ENCODE assay signal across 8 cellular contexts in genomic region chr12:67415473-67415872, GRCh38.
DNase-seq lines count a peak whose midpoint lies in the region; ATAC-seq, FAIRE-seq and TF ChIP-seq lines count a peak whose summit lies in the region.

No MANE protein-coding gene starts in this region.

- H3K27me3 ChIP-seq in DND-41 (ENCODE audit: insufficient read depth, low read length, poor library complexity) (no peaks in the 10 kb centered on the region), astrocyte (ENCODE audit: insufficient read depth, low read length) (no peaks in the 10 kb centered on the region), liver (ENCODE audit: control insufficient read depth in 4 of 4, insufficient read depth in 4 of 4, low read length in 3 of 4) (no peaks in the 10 kb centered on the region)

- FAIRE-seq in astrocyte (lab: Jason Lieb, UNC), result peak; percentile 58

- no peak overlapping the region for H3K27ac ChIP-seq in DND-41 (ENCODE audit: low read length)
- no peak overlapping the region for H3K27ac ChIP-seq in astrocyte (ENCODE audit: low read depth, low read length)
- no peak overlapping the region for H3K27ac ChIP-seq in liver (ENCODE audit: low read depth in 1 of 2, low read length in 2 of 2)

- 39% methylated on average over 4 of the region's 4 CpGs for WGBS in liver

- H3K4me2 ChIP-seq in DND-41 (ENCODE audit: insufficient read depth, low read length), result no peak overlapping the region
- no peak overlapping the region for H3K4me2 ChIP-seq in astrocyte (ENCODE audit: low read length)

- ATAC-seq in DND-41 (ENCODE audit: insufficient read depth, low read depth), result no peak
- no peak for ATAC-seq in GM18870 (IDR thresholded peaks at IDR 0.05; ENCODE audit: unreplicated experiment)
- no peak for ATAC-seq in activated T-cell treated with anti-CD3 and anti-CD28 coated beads, Interleukin-2, amount 50 U/mL, for 72 hours (replicated peaks in 1 of 2)

- H3K9me3 Mint-ChIP-seq in astrocyte (ENCODE audit: unreplicated experiment), result peaks cover 4% of the 10 kb centered on the region
- peaks cover 0 to 2% of the 10 kb centered on the region in 2 donors for H3K9me3 Mint-ChIP-seq in activated T-cell treated with anti-CD3 and anti-CD28 coated beads, Interleukin-2, amount 50 U/mL, for 72 hours

- H3K9ac ChIP-seq in DND-41 (ENCODE audit: low read depth, low read length), result no peak overlapping the region
- H3K9ac ChIP-seq in astrocyte (ENCODE audit: low read length), result no peak overlapping the region
- H3K9ac ChIP-seq in liver (ENCODE audit: low read depth in 1 of 2, low read length in 2 of 2), result no peak overlapping the region

- no peaks in the 10 kb centered on the region for H3K79me2 ChIP-seq in DND-41 (ENCODE audit: insufficient read depth, low read length)
- H3K79me2 ChIP-seq in astrocyte (ENCODE audit: insufficient read depth, low read length), result no peaks in the 10 kb centered on the region

- TF ChIP-seq RAD21 in liver (IDR thresholded peaks at IDR 0.05), result peak; percentile 69 to 82

- no peaks in the 10 kb centered on the region for H3K4me1 ChIP-seq in DND-41 (ENCODE audit: insufficient read depth, low read length)
- no peaks in the 10 kb centered on the region for H3K4me1 ChIP-seq in astrocyte (ENCODE audit: insufficient read depth, low read length)
- H3K4me1 ChIP-seq in liver (ENCODE audit: control insufficient read depth in 4 of 4, insufficient read depth in 4 of 4, low read length in 3 of 4), result peaks cover 0 to 16% (median 13%) of the 10 kb centered on the region in 4 donors

- peaks cover 3% of the 10 kb centered on the region for H3K27me3 Mint-ChIP-seq in astrocyte (ENCODE audit: low read depth, unreplicated experiment)
- no peaks in the 10 kb centered on the region for H3K27me3 Mint-ChIP-seq in activated T-cell treated with anti-CD3 and anti-CD28 coated beads, Interleukin-2, amount 50 U/mL, for 72 hours (ENCODE audit: low read depth)

- H4K20me1 ChIP-seq in DND-41 (ENCODE audit: insufficient read depth, low read length) (no peaks in the 10 kb centered on the region), astrocyte (ENCODE audit: insufficient read depth, low read length) (no peaks in the 10 kb centered on the region)

- peaks cover 15% of the 10 kb centered on the region for H3K4me1 Mint-ChIP-seq in astrocyte (ENCODE audit: low read depth, unreplicated experiment)
- no peaks in the 10 kb centered on the region for H3K4me1 Mint-ChIP-seq in activated T-cell treated with anti-CD3 and anti-CD28 coated beads, Interleukin-2, amount 50 U/mL, for 72 hours (ENCODE audit: low read depth)

- H3K4me3 ChIP-seq in DND-41 (ENCODE audit: low read depth in 1 of 2, low read length in 2 of 2) (no peak overlapping the region), astrocyte (ENCODE audit: insufficient read depth, low read depth, low read length) (no peak overlapping the region), liver (ENCODE audit: low read depth in 1 of 3, low read length in 3 of 3) (no peak overlapping the region)

- no peaks in the 10 kb centered on the region for H3K9me3 ChIP-seq in DND-41 (ENCODE audit: insufficient read depth, low read length, severe bottlenecking)
- H3K9me3 ChIP-seq in astrocyte (ENCODE audit: insufficient read depth, low read depth, low read length), result peaks cover 3% of the 10 kb centered on the region
- H3K9me3 ChIP-seq in liver (ENCODE audit: control insufficient read depth in 4 of 4, low read length in 3 of 4), result no peaks in the 10 kb centered on the region

- H3K36me3 ChIP-seq in DND-41 (ENCODE audit: insufficient read depth, low read length) (no peaks in the 10 kb centered on the region), astrocyte (ENCODE audit: insufficient read depth, low read length) (no peaks in the 10 kb centered on the region), liver (ENCODE audit: control insufficient read depth in 4 of 4, insufficient read depth in 3 of 4, low read depth in 1 of 4, low read length in 3 of 4) (no peaks in the 10 kb centered on the region)

- TF ChIP-seq CTCF in DND-41 (IDR thresholded peaks at IDR 0.05; ENCODE audit: borderline replicate concordance, extremely low read depth, low read length, poor library complexity, severe bottlenecking) (peak; percentile 32), astrocyte (IDR thresholded peaks at IDR 0.05; ENCODE audit: insufficient read depth, low read depth, low read length) (peak; percentile 33), liver (IDR thresholded peaks at IDR 0.05; ENCODE audit: low read depth, low read length, missing input control) (peak; percentile 33)

- DNase-seq in DND-41 (peak; percentile 6), NCI-H1092 (lab: John Stamatoyannopoulos, UW) (peak; percentile 46), astrocyte (ENCODE audit: low read depth) (peak; percentile 27), LoVo (ENCODE audit: low spot score) (no peak), DMS79 (lab: John Stamatoyannopoulos, UW) (no peak)
- DNase-seq in activated T-cell treated with anti-CD3 and anti-CD28 coated beads, Interleukin-2, amount 50 U/mL, for 72 hours, result no peak

- no peak overlapping the region for H3K27ac Mint-ChIP-seq in astrocyte (ENCODE audit: unreplicated experiment)
- H3K27ac Mint-ChIP-seq in activated T-cell treated with anti-CD3 and anti-CD28 coated beads, Interleukin-2, amount 50 U/mL, for 72 hours, result no peak overlapping the region

- H2AFZ ChIP-seq in DND-41 (ENCODE audit: low read depth, low read length) (no peak overlapping the region), astrocyte (ENCODE audit: low read depth, low read length) (no peak overlapping the region)

- no peaks in the 10 kb centered on the region for H3K36me3 Mint-ChIP-seq in astrocyte (ENCODE audit: low read depth, unreplicated experiment)
- H3K36me3 Mint-ChIP-seq in activated T-cell treated with anti-CD3 and anti-CD28 coated beads, Interleukin-2, amount 50 U/mL, for 72 hours (ENCODE audit: insufficient read depth in 2 of 2), result peaks cover 0 to 2% of the 10 kb centered on the region in 2 donors

- no peak overlapping the region for H3K4me3 Mint-ChIP-seq in astrocyte (ENCODE audit: unreplicated experiment)
- H3K4me3 Mint-ChIP-seq in activated T-cell treated with anti-CD3 and anti-CD28 coated beads, Interleukin-2, amount 50 U/mL, for 72 hours, result no peak overlapping the region

TF ChIP-seq in liver, 16 proteins besides CTCF, POLR2A, EP300 and RAD21:
- TF ChIP-seq ATF3 (IDR thresholded peaks at IDR 0.05) (no peak), HNF4G (IDR thresholded peaks at IDR 0.05) (no peak), YY1 (IDR thresholded peaks at IDR 0.05) (no peak), NR2F2 (IDR thresholded peaks at IDR 0.05) (no peak), RXRA (IDR thresholded peaks at IDR 0.05) (no peak)

Comparison
In these comparisons a context has a peak if more than half of its experiments do, and no peak if none do; other contexts are left out.
1. DNase-seq: peak in DND-41 (single experiment), NCI-H1092 (single experiment) and astrocyte (single experiment); none in LoVo (single experiment), activated T-cell treated with anti-CD3 and anti-CD28 coated beads, Interleukin-2, amount 50 U/mL, for 72 hours (0 of 2) and DMS79 (single experiment).
2. Peak in every context shown above with its lines, with median percentiles within 50 percentile points of each other: CTCF ChIP-seq.